Comparison of ENCODE assay signal across 8 cellular contexts in the genomic region with DNA sequence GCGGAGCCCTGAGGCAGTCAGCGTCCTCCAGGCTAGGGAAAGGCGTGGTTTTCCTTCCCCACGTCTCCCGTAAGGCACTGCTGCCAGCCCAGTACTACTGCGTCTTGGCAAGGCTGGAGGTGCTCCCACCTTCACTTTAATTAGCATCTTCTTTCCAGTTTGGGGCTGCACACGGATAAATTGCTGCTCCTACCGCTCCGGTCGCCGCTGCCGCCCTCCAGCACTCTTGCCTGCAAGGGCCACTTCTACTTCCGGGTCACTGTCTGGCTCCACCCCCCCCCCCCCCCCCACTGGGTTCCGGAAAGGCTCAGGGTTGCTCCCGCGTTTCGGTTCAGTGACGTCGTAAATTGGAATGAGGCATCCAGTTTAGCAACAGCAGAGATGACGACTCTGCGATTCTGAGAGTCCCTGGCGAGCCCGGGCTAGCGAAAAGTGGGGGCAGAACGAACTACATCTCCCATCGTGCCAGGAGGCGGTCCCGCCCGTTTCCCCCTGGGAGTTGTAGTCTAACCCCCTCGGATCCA. TPM values are rescaled to one million over a fixed set of nuclear protein-coding genes. Genes with fewer than 3 reads are reported as not detected.
DNase-seq lines count a peak whose midpoint lies in the region; ATAC-seq and TF ChIP-seq lines count a peak whose summit lies in the region.

A gene (minus strand): TSS at position 247 of the 524 bp plus-strand sequence. CDS start 100 bp downstream, at position 147.

- H3K36me3 ChIP-seq in DOHH2 (ENCODE audit: control insufficient read depth, low read length) = peaks cover 53% of the 10 kb centered on the region

- POLR2A ChIA-PET in RWPE1 (lab: Yijun Ruan, JAX; ENCODE audit: low non-redundant PET) = no interaction called here

- H3K36me3 Mint-ChIP-seq in activated T-helper 17 cell treated with anti-CD3 and anti-CD28 coated beads, Interleukin-2, amount 50 U/mL, for 72 hours (ENCODE audit: low read depth) = peaks cover 68% of the 10 kb centered on the region
- H3K36me3 Mint-ChIP-seq in natural killer cell = peaks cover 11% of the 10 kb centered on the region

- H3K4me1 ChIP-seq in DOHH2 (ENCODE audit: control insufficient read depth, low read length) = peaks cover 29% of the 10 kb centered on the region

- intact Hi-C loops in natural killer cell (cut with micrococcal nuclease) = loop anchor here (1.0 to 5.0 kb wide), 4 partner anchors 10 to 40 kb away; a partner anchor contains a TSS

- H3K9me3 Mint-ChIP-seq in activated T-helper 17 cell treated with anti-CD3 and anti-CD28 coated beads, Interleukin-2, amount 50 U/mL, for 72 hours = no peaks in the 10 kb centered on the region
- H3K9me3 Mint-ChIP-seq in natural killer cell = no peaks in the 10 kb centered on the region

- no peaks in the 10 kb centered on the region for H3K27me3 ChIP-seq in DOHH2 (ENCODE audit: control insufficient read depth, low read length)

- H3K4me2 ChIP-seq in DOHH2 (ENCODE audit: low read length) = peak within 1 kb of the TSS; percentile 83

- no peaks in the 10 kb centered on the region for H3K9me2 ChIP-seq in DOHH2 (replicated peaks; ENCODE audit: control insufficient read depth, low read length)

- peak; percentile 92 for DNase-seq in H4 (ENCODE audit: low spot score)
- DNase-seq in LoVo (ENCODE audit: low spot score) = peak; percentile 83
- DNase-seq in RWPE1 (ENCODE audit: low spot score) = peak; percentile 97
- DNase-seq in fibroblast of mammary gland (ENCODE audit: low read depth) = peak; percentile 98
- peak; percentile 78 for DNase-seq in natural killer cell
- peak; percentile 81 to 92 (median 85) for DNase-seq in stimulated activated naive CD4-positive, alpha-beta T cell (lab: John Stamatoyannopoulos, UW)

- peak; percentile 88 for ATAC-seq in activated T-helper 17 cell treated with anti-CD3 and anti-CD28 coated beads, Interleukin-2, amount 50 U/mL, for 72 hours (replicated peaks)
- ATAC-seq in natural killer cell = peak; percentile 88 to 91 (median 90)

- H3F3A ChIP-seq in DOHH2 (ENCODE audit: control insufficient read depth, insufficient read depth) = peaks cover 4% of the 10 kb centered on the region; the same call in 1 of the 2 replicates

- CTCF ChIA-PET in RWPE1 (lab: Yijun Ruan, JAX) = interaction anchor here (0.6 to 1.4 kb wide), 2 partner anchors 15 to 1638 kb away, joined by 3 read pairs; no protein-coding TSS in a partner anchor

- H3K9me3 ChIP-seq in DOHH2 (ENCODE audit: control insufficient read depth, insufficient read depth, low read length) = no peaks in the 10 kb centered on the region

- peak within 1 kb of the TSS; percentile 81 for H3K4me3 ChIP-seq in DOHH2 (ENCODE audit: low read length)
- H3K4me3 ChIP-seq in fibroblast of mammary gland (ENCODE audit: control insufficient read depth, low read depth, low read length) = peak within 1 kb of the TSS; percentile 92

- H3K27ac ChIP-seq in DOHH2 (ENCODE audit: low read depth, low read length) (peak within 1 kb of the TSS; percentile 65), RWPE1 (peak within 1 kb of the TSS; percentile 96)

- H3K27me3 Mint-ChIP-seq in activated T-helper 17 cell treated with anti-CD3 and anti-CD28 coated beads, Interleukin-2, amount 50 U/mL, for 72 hours = no peaks in the 10 kb centered on the region
- H3K27me3 Mint-ChIP-seq in natural killer cell (ENCODE audit: low read depth in 2 of 2) = no peaks in the 10 kb centered on the region

- peaks cover 73% of the 10 kb centered on the region for H3K79me2 ChIP-seq in DOHH2 (ENCODE audit: control insufficient read depth, low read length)

- peaks cover 3% of the 10 kb centered on the region; the same call in 1 of the 2 replicates for H4K20me1 ChIP-seq in DOHH2 (ENCODE audit: control insufficient read depth, insufficient read depth, low read depth, low read length)

- peak within 1 kb of the TSS; percentile 85 for H3K27ac Mint-ChIP-seq in activated T-helper 17 cell treated with anti-CD3 and anti-CD28 coated beads, Interleukin-2, amount 50 U/mL, for 72 hours
- H3K27ac Mint-ChIP-seq in natural killer cell = peak within 1 kb of the TSS; percentile 87 to 100

- H3K4me3 Mint-ChIP-seq in activated T-helper 17 cell treated with anti-CD3 and anti-CD28 coated beads, Interleukin-2, amount 50 U/mL, for 72 hours = peak within 1 kb of the TSS; percentile 84
- peak within 1 kb of the TSS; percentile 86 for H3K4me3 Mint-ChIP-seq in natural killer cell

- TF ChIP-seq CTCF in DOHH2 (IDR thresholded peaks at IDR 0.05; ENCODE audit: low read depth, low read length, poor library complexity, severe bottlenecking) = no peak
- TF ChIP-seq CTCF in RWPE1 (conservative IDR thresholded peaks at IDR 0.05; ENCODE audit: low read depth) = no peak
- TF ChIP-seq CTCF in fibroblast of mammary gland (conservative IDR thresholded peaks at IDR 0.05; ENCODE audit: control insufficient read depth, insufficient read depth, low read depth, low read length) = no peak
- TF ChIP-seq CTCF in natural killer cell (IDR thresholded peaks at IDR 0.05) = no peak

- H3K4me1 Mint-ChIP-seq in activated T-helper 17 cell treated with anti-CD3 and anti-CD28 coated beads, Interleukin-2, amount 50 U/mL, for 72 hours = peaks cover 28% of the 10 kb centered on the region
- H3K4me1 Mint-ChIP-seq in natural killer cell = peaks cover 46 to 55% of the 10 kb centered on the region in 2 donors

RNA-seq across cellular contexts. Expression of the gene that starts here (rescaled TPM):
- 314 and 338 TPM in 2 replicates for total RNA-seq in H4 (2014; rRNA removed; shearing (Covaris generic))
- 100 to 1,000 TPM; 128 to 243 TPM for total RNA-seq in activated T-helper 17 cell treated with anti-CD3 and anti-CD28 coated beads, Interleukin-2, amount 50 U/mL, for 72 hours
- 100 to 1,000 TPM in 1 of 3 donors, 10 to 100 TPM in 2; 93.6 to 109 (median 95.9) TPM for total RNA-seq in natural killer cell

Comparison
In these comparisons a context has a peak if more than half of its experiments do, and no peak if none do; other contexts are left out.
1. Peak in every context shown above with its lines: DNase-seq, ATAC-seq, H3K4me3 ChIP-seq and H3K27ac ChIP-seq.